In the genomic region with DNA sequence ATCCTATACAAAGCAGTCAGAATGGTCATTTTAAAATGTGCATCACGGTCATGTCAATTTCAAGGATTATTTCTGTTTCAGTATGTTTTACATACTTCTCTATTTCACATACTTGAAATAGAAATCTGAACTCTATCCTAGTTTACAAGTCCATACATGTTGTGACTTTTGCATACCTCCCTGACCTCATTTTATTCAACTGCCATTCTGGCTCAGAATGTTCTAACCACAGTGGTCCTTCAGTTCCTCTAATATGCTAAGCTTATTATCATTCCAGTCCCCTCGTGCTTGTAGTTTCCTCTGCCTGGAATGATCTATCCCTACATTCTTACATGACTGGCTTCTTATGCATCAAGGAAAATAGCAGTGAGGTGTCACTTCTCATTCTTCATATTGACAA, we compare ENCODE assay signal across 24 cellular contexts.
DNase-seq lines count a peak whose midpoint lies in the region; ATAC-seq, FAIRE-seq and TF ChIP-seq lines count a peak whose summit lies in the region.
"Had no signal": no experiment of that assay in that cellular context is flagged by ENCODE, and none has a peak within 500 bp of the region (broad histone marks: within the 10 kb centered on the region; RNA-seq: fewer than 3 reads in every experiment).

No MANE protein-coding gene starts in this region.

- TF ChIP-seq CTCF in astrocyte (IDR thresholded peaks at IDR 0.05; ENCODE audit: insufficient read depth, low read depth, low read length): no peak

- H3K27me3 Mint-ChIP-seq in astrocyte (ENCODE audit: low read depth, unreplicated experiment): no peaks in the 10 kb centered on the region
- H3K27me3 Mint-ChIP-seq: activated naive CD8-positive, alpha-beta T cell treated with anti-CD3 and anti-CD28 coated beads, Interleukin-2, amount 10 ng/mL, durations not matched to agents 7 days and 5 days; memory B cell; naive thymus-derived CD8-positive, alpha-beta T cell; stimulated activated naive CD8-positive, alpha-beta T cell treated with anti-CD3 and anti-CD28 coated beads, Interleukin-15, amount 100 ng/mL, for 72 hours had no signal

- H3K9me3 ChIP-seq in astrocyte (ENCODE audit: insufficient read depth, low read depth, low read length): no peaks in the 10 kb centered on the region
- H3K9me3 ChIP-seq: esophagus squamous epithelium, SJSA1, upper lobe of left lung had no signal

- H3K79me2 ChIP-seq in astrocyte (ENCODE audit: insufficient read depth, low read length): no peaks in the 10 kb centered on the region
- H3K79me2 ChIP-seq: parathyroid adenoma had no signal

- H3K4me2 ChIP-seq in astrocyte (ENCODE audit: low read length): no peak overlapping the region

- H3K27ac Mint-ChIP-seq in astrocyte (ENCODE audit: unreplicated experiment): peak overlapping the region; percentile 58
- H3K27ac Mint-ChIP-seq: activated naive CD8-positive, alpha-beta T cell treated with anti-CD3 and anti-CD28 coated beads, Interleukin-2, amount 10 ng/mL, durations not matched to agents 7 days and 5 days; memory B cell; naive thymus-derived CD8-positive, alpha-beta T cell; stimulated activated naive CD8-positive, alpha-beta T cell treated with anti-CD3 and anti-CD28 coated beads, Interleukin-15, amount 100 ng/mL, for 72 hours had no signal

- H3K36me3 ChIP-seq in astrocyte (ENCODE audit: insufficient read depth, low read length): no peaks in the 10 kb centered on the region
- H3K36me3 ChIP-seq: esophagus squamous epithelium, SJSA1, upper lobe of left lung had no signal

- no peak overlapping the region for H3K4me3 Mint-ChIP-seq in astrocyte (ENCODE audit: unreplicated experiment)
- H3K4me3 Mint-ChIP-seq: activated naive CD8-positive, alpha-beta T cell treated with anti-CD3 and anti-CD28 coated beads, Interleukin-2, amount 10 ng/mL, durations not matched to agents 7 days and 5 days; memory B cell; naive thymus-derived CD8-positive, alpha-beta T cell; stimulated activated naive CD8-positive, alpha-beta T cell treated with anti-CD3 and anti-CD28 coated beads, Interleukin-15, amount 100 ng/mL, for 72 hours had no signal

- H3K27ac ChIP-seq in astrocyte (ENCODE audit: low read depth, low read length): no peak overlapping the region
- H3K27ac ChIP-seq: esophagus squamous epithelium, parathyroid adenoma, SJSA1, upper lobe of left lung had no signal

- no peak overlapping the region for H3K9ac ChIP-seq in astrocyte (ENCODE audit: low read length)
- H3K9ac ChIP-seq: parathyroid adenoma had no signal

- H3K4me3 ChIP-seq in astrocyte (ENCODE audit: insufficient read depth, low read depth, low read length): no peak overlapping the region
- H3K4me3 ChIP-seq: esophagus squamous epithelium, SJSA1, upper lobe of left lung had no signal

- peak; percentile 0 for DNase-seq in EL
- DNase-seq in astrocyte (ENCODE audit: low read depth): peak; percentile 65
- DNase-seq in foreskin melanocyte: peak; percentile 3
- no peak for DNase-seq in hypothalamus (lab: John Stamatoyannopoulos, UW)
- DNase-seq in DMS 273 (lab: John Stamatoyannopoulos, UW; ENCODE audit: unreplicated experiment): no peak
- no peak for DNase-seq in activated CD8-positive, alpha-beta memory T cell treated with anti-CD3 and anti-CD28 coated beads, Interleukin-2, amount 50 U/mL, for 4 hours
- DNase-seq: activated CD8-positive, alpha-beta memory T cell treated with anti-CD3 and anti-CD28 coated beads for 24 hours; activated naive CD8-positive, alpha-beta T cell treated with anti-CD3 and anti-CD28 coated beads, Interleukin-2, amount 10 ng/mL, durations not matched to agents 7 days and 5 days; caudate nucleus; effector CD8-positive, alpha-beta T cell; esophagus squamous epithelium; kidney; naive thymus-derived CD8-positive, alpha-beta T cell; NCI-H2081 treated with DMSO at 0.1 percent for 48 hours; NCI-H524 treated with DMSO at 0.1 percent for 48 hours; stimulated activated naive CD8-positive, alpha-beta T cell treated with anti-CD3 and anti-CD28 coated beads, Interleukin-15, amount 100 ng/mL, for 72 hours; T-helper 2 cell; upper lobe of left lung had no signal

- H3K36me3 Mint-ChIP-seq in astrocyte (ENCODE audit: low read depth, unreplicated experiment): no peaks in the 10 kb centered on the region
- H3K36me3 Mint-ChIP-seq: activated naive CD8-positive, alpha-beta T cell treated with anti-CD3 and anti-CD28 coated beads, Interleukin-2, amount 10 ng/mL, durations not matched to agents 7 days and 5 days had no signal

- H3K4me1 Mint-ChIP-seq in astrocyte (ENCODE audit: low read depth, unreplicated experiment): peaks cover 11% of the 10 kb centered on the region
- H3K4me1 Mint-ChIP-seq: activated naive CD8-positive, alpha-beta T cell treated with anti-CD3 and anti-CD28 coated beads, Interleukin-2, amount 10 ng/mL, durations not matched to agents 7 days and 5 days; naive thymus-derived CD8-positive, alpha-beta T cell; stimulated activated naive CD8-positive, alpha-beta T cell treated with anti-CD3 and anti-CD28 coated beads, Interleukin-15, amount 100 ng/mL, for 72 hours had no signal

- no peaks in the 10 kb centered on the region for H3K27me3 ChIP-seq in astrocyte (ENCODE audit: insufficient read depth, low read length)
- H3K27me3 ChIP-seq: esophagus squamous epithelium, SJSA1, upper lobe of left lung had no signal

- H4K20me1 ChIP-seq in astrocyte (ENCODE audit: insufficient read depth, low read length): no peaks in the 10 kb centered on the region

- ATAC-seq in HG03175 (IDR thresholded peaks at IDR 0.05; ENCODE audit: unreplicated experiment): peak; percentile 49
- ATAC-seq in HG03354 (IDR thresholded peaks at IDR 0.05; ENCODE audit: poor library complexity, severe bottlenecking, unreplicated experiment): no peak
- ATAC-seq: activated CD4-positive, CD25-positive, alpha-beta regulatory T cell treated with anti-CD3 and anti-CD28 coated beads, Interleukin-2, amount 50 U/mL, for 24 hours; naive thymus-derived CD8-positive, alpha-beta T cell; stimulated activated naive CD8-positive, alpha-beta T cell treated with anti-CD3 and anti-CD28 coated beads, Interleukin-15, amount 100 ng/mL, for 72 hours had no signal

- H3K9me3 Mint-ChIP-seq in astrocyte (ENCODE audit: unreplicated experiment): no peaks in the 10 kb centered on the region
- H3K9me3 Mint-ChIP-seq: memory B cell had no signal

- H3K4me1 ChIP-seq in astrocyte (ENCODE audit: insufficient read depth, low read length): no peaks in the 10 kb centered on the region
- H3K4me1 ChIP-seq: esophagus squamous epithelium, parathyroid adenoma, SJSA1, upper lobe of left lung had no signal

- no peak for FAIRE-seq in astrocyte (lab: Jason Lieb, UNC)
- FAIRE-seq: kidney had no signal

- H2AFZ ChIP-seq in astrocyte (ENCODE audit: low read depth, low read length): no peak overlapping the region
- H2AFZ ChIP-seq: parathyroid adenoma had no signal

Comparison
In these comparisons a context has a peak if more than half of its experiments do, and no peak if none do; other contexts are left out.
1. DNase-seq: peak in EL (single experiment), astrocyte (single experiment) and foreskin melanocyte (single experiment); none in hypothalamus (0 of 51), DMS 273 (single experiment) and activated CD8-positive, alpha-beta memory T cell treated with anti-CD3 and anti-CD28 coated beads, Interleukin-2, amount 50 U/mL, for 4 hours (single experiment).